ENCODE assay signal across 1 cellular context in genomic region chr10:6748981-6749630, GRCh38.
TF ChIP-seq lines count a peak whose summit lies in the region.

No MANE protein-coding gene starts in this region.

TF ChIP-seq in HCT116, 20 proteins besides CTCF, POLR2A, EP300 and RAD21 (continued from another document):
- TF ChIP-seq REST (IDR thresholded peaks at IDR 0.05; ENCODE audit: low read depth): no peak
TF ChIP-seq in HCT116: peak in this region for 6.
